ENCODE assay signal across 1 cellular context in genomic region chr11:64892838-64893193, GRCh38.
TF ChIP-seq lines count a peak whose summit lies in the region.

No MANE protein-coding gene starts in this region.

TF ChIP-seq in H1, 55 proteins besides CTCF, POLR2A, EP300 and RAD21:
- no peak for TF ChIP-seq CTBP2 (IDR thresholded peaks at IDR 0.05; ENCODE audit: borderline replicate concordance, insufficient read depth, insufficient read length, low read length)
